In the genomic region with DNA sequence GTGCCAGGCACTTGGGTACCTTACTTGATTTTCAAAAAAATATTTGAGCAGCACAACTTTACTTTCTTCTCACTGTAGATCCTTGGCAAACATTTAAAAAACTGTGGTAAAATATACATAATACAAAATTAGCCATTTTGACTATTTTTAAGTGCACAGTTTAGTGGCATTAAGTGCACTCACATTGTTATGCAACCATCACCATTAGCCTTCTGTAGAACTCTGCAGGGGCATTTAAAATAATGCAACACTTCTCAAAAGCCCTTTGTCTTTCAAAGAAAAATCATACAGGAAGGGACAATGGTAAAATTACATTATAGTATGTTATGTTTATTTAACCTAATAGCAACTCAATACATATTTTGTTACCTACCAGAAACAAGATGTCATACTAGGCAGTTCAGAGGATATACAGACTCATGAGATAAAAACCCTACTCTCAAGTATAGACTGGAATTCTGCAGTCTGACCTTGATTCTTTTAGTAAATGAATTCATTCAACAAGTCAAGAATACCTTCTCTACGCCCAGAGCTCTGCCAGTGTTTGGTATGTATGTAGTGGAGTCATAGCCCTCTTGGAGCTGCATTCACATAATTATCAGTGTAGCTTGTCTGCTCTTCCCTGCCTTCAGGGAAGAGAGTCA, we compare ENCODE assay signal across 21 cellular contexts.
"Had no signal": no experiment of that assay in that cellular context is flagged by ENCODE, and none has a peak within 500 bp of the region (broad histone marks: within the 10 kb centered on the region; RNA-seq: fewer than 3 reads in every experiment).

No MANE protein-coding gene starts in this region.

- H3K27ac ChIP-seq: HL-60, SJSA1, SK-N-MC had no signal

- DNase-seq: IMR-90, Karpas-422, KG1, MG63, NCI-H1092, NCI-H1105 treated with DMSO at 0.1 percent for 48 hours, NCI-H1417 treated with DMSO at 0.1 percent for 48 hours, NCI-H146, NCI-H1694 treated with DMSO at 0.1 percent for 48 hours, NCI-H2029, NCI-H2081 treated with DMSO at 0.1 percent for 48 hours, NCI-H2227 treated with DMSO at 0.1 percent for 48 hours, NCI-H526 treated with DMSO at 0.1 percent for 48 hours, NCI-H774, Right ventricle myocardium superior, RPMI8226, SIG-M5 had no signal

- H3K9me3 ChIP-seq: MG63, SJSA1 had no signal

- H3K4me3 ChIP-seq: MG63, SJSA1, SK-N-MC had no signal

- ATAC-seq: HepG2 had no signal

- H3K4me1 ChIP-seq: SJSA1 had no signal

- H3K27me3 ChIP-seq: MG63, SJSA1 had no signal

- H3K36me3 ChIP-seq: MG63, SJSA1 had no signal
